In the genomic region with DNA sequence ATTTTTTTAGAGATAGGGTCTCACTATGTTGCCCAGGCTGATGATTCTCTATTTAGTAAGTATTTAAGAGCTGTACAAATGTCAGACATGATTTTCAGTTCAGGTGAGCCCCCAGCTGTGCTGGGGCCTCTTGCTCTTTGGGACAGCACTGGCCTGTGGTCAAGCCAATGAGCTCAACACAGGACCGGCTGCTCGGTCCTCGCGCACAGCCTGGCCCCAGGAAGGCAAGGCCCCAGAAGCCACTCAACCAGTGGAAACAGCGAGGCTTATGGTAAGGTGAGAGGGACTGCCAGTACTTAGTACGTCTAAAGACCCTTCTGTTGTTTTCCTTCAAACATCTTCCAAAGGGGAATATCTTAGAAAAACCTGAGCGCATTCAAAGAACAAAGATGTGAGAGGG, we compare ENCODE assay signal across 19 cellular contexts.
DNase-seq lines count a peak whose midpoint lies in the region; ATAC-seq, FAIRE-seq and TF ChIP-seq lines count a peak whose summit lies in the region.
"Had no signal": no experiment of that assay in that cellular context is flagged by ENCODE, and none has a peak within 500 bp of the region (broad histone marks: within the 10 kb centered on the region; RNA-seq: fewer than 3 reads in every experiment).

No MANE protein-coding gene starts in this region.

- TF ChIP-seq EP300 in A549 (IDR thresholded peaks at IDR 0.05), result no peak

- H2AFZ ChIP-seq in Karpas-422 (ENCODE audit: low read length) (peak overlapping the region; percentile 52; the same call in 1 of the 2 replicates), endothelial cell of umbilical vein (ENCODE audit: low read depth, low read length) (peak overlapping the region; percentile 75)

- no peaks in the 10 kb centered on the region for H3K36me3 Mint-ChIP-seq in neural crest cell (ENCODE audit: low read depth)

- ATAC-seq in A549 (no peak), GM18870 (IDR thresholded peaks at IDR 0.05; ENCODE audit: unreplicated experiment) (no peak)
- ATAC-seq: left cardiac atrium, Right ventricle myocardium inferior had no signal

- no peak for TF ChIP-seq CTCF in A549 (IDR thresholded peaks at IDR 0.05)
- no peak for TF ChIP-seq CTCF in endothelial cell of umbilical vein (IDR thresholded peaks at IDR 0.05; ENCODE audit: extremely low read depth in 1 of 2, insufficient read depth in 1 of 2, low read depth in 1 of 2, low read length in 2 of 2)
- no peak for TF ChIP-seq CTCF in neural crest cell (conservative IDR thresholded peaks at IDR 0.05)

- H4K20me1 ChIP-seq in Karpas-422 (ENCODE audit: insufficient read depth, low read depth, low read length) (no peaks in the 10 kb centered on the region), endothelial cell of umbilical vein (replicated peaks; ENCODE audit: control insufficient read depth, extremely low read depth, insufficient read depth, low read length) (no peaks in the 10 kb centered on the region)

- peaks cover 5% of the 10 kb centered on the region for H3K9me3 Mint-ChIP-seq in neural crest cell
- H3K9me3 Mint-ChIP-seq: dendritic cell treated with granulocyte-macrophage colony-stimulating factor and Interleukin-4, amounts not matched to agents 40 ng/mL and 50 ng/mL, for 4 days had no signal

- 86% methylated on average over 7 of the region's 7 CpGs for WGBS in A549 (ENCODE audit: missing lambda C conversion rate)

- H3K79me2 ChIP-seq in Karpas-422 (ENCODE audit: low read length) (no peaks in the 10 kb centered on the region), endothelial cell of umbilical vein (ENCODE audit: control insufficient read depth, insufficient read depth, low read length) (no peaks in the 10 kb centered on the region)

- peaks cover 45% of the 10 kb centered on the region for H3K4me1 Mint-ChIP-seq in neural crest cell

- H3K27me3 ChIP-seq in Karpas-422 (ENCODE audit: low read length) (no peaks in the 10 kb centered on the region), endothelial cell of umbilical vein (ENCODE audit: control insufficient read depth in 2 of 2, insufficient read depth in 2 of 2, low read length in 2 of 2) (no peaks in the 10 kb centered on the region)

- H3K27ac Mint-ChIP-seq in neural crest cell (ENCODE audit: unreplicated experiment), result peak overlapping the region; percentile 68
- H3K27ac Mint-ChIP-seq: dendritic cell treated with granulocyte-macrophage colony-stimulating factor and Interleukin-4, amounts not matched to agents 40 ng/mL and 50 ng/mL, for 4 days had no signal

- no peaks in the 10 kb centered on the region for H3K9me1 ChIP-seq in endothelial cell of umbilical vein (replicated peaks; ENCODE audit: control insufficient read depth, extremely low read depth, insufficient read depth, low read length)

- TF ChIP-seq POLR2A in A549 (IDR thresholded peaks at IDR 0.05; ENCODE audit: low read length), result no peak
- TF ChIP-seq POLR2A in endothelial cell of umbilical vein (IDR thresholded peaks at IDR 0.05; ENCODE audit: low read depth, low read length), result no peak

- H3K9me3 ChIP-seq in A549 (no peaks in the 10 kb centered on the region), Karpas-422 (ENCODE audit: low read length) (no peaks in the 10 kb centered on the region), endothelial cell of umbilical vein (replicated peaks; ENCODE audit: control insufficient read depth, insufficient read depth, low read length) (no peaks in the 10 kb centered on the region)

- CTCF ChIA-PET in A549 (lab: Yijun Ruan, JAX) (interaction anchor here (1.3 kb wide), 1 partner anchor 18 kb away, joined by 6 read pairs; no protein-coding TSS in a partner anchor), endothelial cell of umbilical vein (lab: Charles Lee) (interaction anchor here (1.0 to 1.1 kb wide), 2 partner anchors 11 to 21 kb away, joined by 3 to 5 read pairs; no protein-coding TSS in a partner anchor)

- no peak for DNase-seq in A549 (ENCODE audit: low read depth in 1 of 2, low spot score in 1 of 2)
- no peak for DNase-seq in Karpas-422
- DNase-seq in endothelial cell of umbilical vein (ENCODE audit: low read depth, low spot score), result no peak
- no peak for DNase-seq in neural crest cell (ENCODE audit: low read depth, low spot score)
- DNase-seq in SW480 (ENCODE audit: low spot score), result no peak
- no peak for DNase-seq in activated CD4-positive, alpha-beta T cell treated with anti-CD3 and anti-CD28 coated beads for 4 hours
- DNase-seq in OCI-M2 (lab: John Stamatoyannopoulos, UW; ENCODE audit: unreplicated experiment), result no peak
- DNase-seq: activated CD4-positive, alpha-beta T cell treated with anti-CD3 and anti-CD28 coated beads for 48 hours; COR-L47; foreskin melanocyte; left cardiac atrium; NCI-H1436; NCI-H526; SW 1271 had no signal

- no peak for FAIRE-seq in A549 (lab: Jason Lieb, UNC)
- no peak for FAIRE-seq in endothelial cell of umbilical vein (lab: Jason Lieb, UNC)
- FAIRE-seq: urothelium cell line had no signal

- dilution Hi-C loops in endothelial cell of umbilical vein (cut with MboI; ENCODE audit: extremely low pct_ligation_motif_present, low sequenced_read_pairs), result no loop called here

- no peaks in the 10 kb centered on the region for H3K9me2 ChIP-seq in Karpas-422 (replicated peaks; ENCODE audit: insufficient read depth, low read length)

- H3K4me2 ChIP-seq in A549 (no peak overlapping the region; the same call in 2 of the 3 replicates), Karpas-422 (ENCODE audit: low read depth, low read length, poor library complexity, severe bottlenecking) (peak overlapping the region; percentile 55), endothelial cell of umbilical vein (ENCODE audit: insufficient read depth, low read length) (no peak overlapping the region)

- H3K4me3 Mint-ChIP-seq in neural crest cell, result peak overlapping the region; percentile 20
- H3K4me3 Mint-ChIP-seq: dendritic cell treated with granulocyte-macrophage colony-stimulating factor and Interleukin-4, amounts not matched to agents 40 ng/mL and 50 ng/mL, for 4 days had no signal

- BruUV-seq in endothelial cell of umbilical vein (replicated peaks; lab: Mats Ljungman, UMichigan), result no TSS peak

- H3K36me3 ChIP-seq in Karpas-422 (ENCODE audit: insufficient read depth, low read length) (no peaks in the 10 kb centered on the region), endothelial cell of umbilical vein (ENCODE audit: control insufficient read depth in 2 of 2, extremely low read depth in 1 of 2, insufficient read depth in 2 of 2, low read length in 2 of 2) (no peaks in the 10 kb centered on the region)

- POLR2A ChIA-PET in A549 (lab: Yijun Ruan, JAX) (no interaction called here), endothelial cell of umbilical vein (lab: Charles Lee) (interaction anchor here (0.7 kb wide), 1 partner anchor 61 kb away, joined by 3 read pairs; no protein-coding TSS in a partner anchor)

- intact Hi-C loops in endothelial cell of umbilical vein (cut with micrococcal nuclease), result loop anchor here (1.0 to 2.0 kb wide), 2 partner anchors 20 to 51 kb away; no protein-coding TSS in a partner anchor

- H3K4me3 ChIP-seq in A549 (no peak overlapping the region), Karpas-422 (ENCODE audit: low read length) (no peak overlapping the region), endothelial cell of umbilical vein (replicated peaks in 1 of 3; ENCODE audit: insufficient read depth in 1 of 3, low read depth in 1 of 3, low read length in 3 of 3) (no peak overlapping the region)

- H3K4me1 ChIP-seq in A549 (peaks cover 43% of the 10 kb centered on the region), Karpas-422 (ENCODE audit: low read length) (peaks cover 33% of the 10 kb centered on the region), endothelial cell of umbilical vein (ENCODE audit: control insufficient read depth, extremely low read depth, insufficient read depth, low read length) (peaks cover 21% of the 10 kb centered on the region)

- H3K27ac ChIP-seq in A549 (peak overlapping the region; percentile 93 to 94), Karpas-422 (ENCODE audit: low read length) (0 out of 2 replicates have a peak overlapping the region, but pooled peaks have one; percentile 3), endothelial cell of umbilical vein (ENCODE audit: insufficient read depth, low read depth, low read length) (no peak overlapping the region)
- H3K27ac ChIP-seq: epithelial cell of prostate had no signal

- TF ChIP-seq RAD21 in A549 (conservative IDR thresholded peaks at IDR 0.05 in 1 of 2, IDR thresholded peaks at IDR 0.05 in 1 of 2), result no peak

- H3K9ac ChIP-seq in Karpas-422 (ENCODE audit: low read length), result no peak overlapping the region
- no peak overlapping the region for H3K9ac ChIP-seq in endothelial cell of umbilical vein (replicated peaks; ENCODE audit: extremely low read depth, insufficient read depth, low read length)

- H3K27me3 Mint-ChIP-seq in neural crest cell (ENCODE audit: low read depth), result no peaks in the 10 kb centered on the region
- H3K27me3 Mint-ChIP-seq: dendritic cell treated with granulocyte-macrophage colony-stimulating factor and Interleukin-4, amounts not matched to agents 40 ng/mL and 50 ng/mL, for 4 days had no signal

TF ChIP-seq in A549, 52 proteins besides CTCF, POLR2A, EP300 and RAD21 (continues in another document):
- TF ChIP-seq ZSCAN20 (CRISPR knock-in tag; IDR thresholded peaks at IDR 0.05) (no peak), CBX2 (IDR thresholded peaks at IDR 0.05; ENCODE audit: borderline replicate concordance, low read depth) (no peak), GATA3 (IDR thresholded peaks at IDR 0.05; ENCODE audit: borderline replicate concordance) (no peak), JUNB (IDR thresholded peaks at IDR 0.05) (no peak), TP53 (CRISPR knock-in tag; IDR thresholded peaks at IDR 0.05) (no peak), POLR2AphosphoS2 (conservative IDR thresholded peaks at IDR 0.05; ENCODE audit: low read length) (no peak), MAFK (IDR thresholded peaks at IDR 0.05; ENCODE audit: partially characterized antibody) (no peak)
- TF ChIP-seq, protein P1, sequence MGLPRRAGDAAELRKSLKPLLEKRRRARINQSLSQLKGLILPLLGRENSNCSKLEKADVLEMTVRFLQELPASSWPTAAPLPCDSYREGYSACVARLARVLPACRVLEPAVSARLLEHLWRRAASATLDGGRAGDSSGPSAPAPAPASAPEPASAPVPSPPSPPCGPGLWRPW (IDR thresholded peaks at IDR 0.05), result no peak

TF ChIP-seq in endothelial cell of umbilical vein, 7 proteins besides CTCF, POLR2A, EP300 and RAD21:
- TF ChIP-seq, protein P2, sequence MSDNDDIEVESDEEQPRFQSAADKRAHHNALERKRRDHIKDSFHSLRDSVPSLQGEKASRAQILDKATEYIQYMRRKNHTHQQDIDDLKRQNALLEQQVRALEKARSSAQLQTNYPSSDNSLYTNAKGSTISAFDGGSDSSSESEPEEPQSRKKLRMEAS (IDR thresholded peaks at IDR 0.05; ENCODE audit: insufficient read depth, insufficient read length), result no peak
